ENCODE assay signal across 8 cellular contexts in genomic region chr7:42237162-42237821, GRCh38. TPM values are rescaled to one million over a fixed set of nuclear protein-coding genes. Genes with fewer than 3 reads are reported as not detected.
DNase-seq lines count a peak whose midpoint lies in the region; ATAC-seq and TF ChIP-seq lines count a peak whose summit lies in the region.

GLI3 (minus strand) TSS chr7:42237209; CDS start chr7:42223253, 13,956 bp downstream.

- H3K9me3 Mint-ChIP-seq in activated naive CD8-positive, alpha-beta T cell (ENCODE audit: low read depth), result no peaks in the 10 kb centered on the region
- peaks cover 5% of the 10 kb centered on the region for H3K9me3 Mint-ChIP-seq in glutamatergic neuron (ENCODE audit: unreplicated experiment)

- H3K4me3 ChIP-seq in neutrophil (ENCODE audit: low read depth in 1 of 2, low read length in 1 of 2), result peak within 1 kb of the TSS; percentile 23 to 51

- H3K4me3 Mint-ChIP-seq in activated naive CD8-positive, alpha-beta T cell, result peak within 1 kb of the TSS; percentile 81
- peak within 1 kb of the TSS; percentile 86 for H3K4me3 Mint-ChIP-seq in glutamatergic neuron (ENCODE audit: unreplicated experiment)

- H3K36me3 ChIP-seq in neutrophil, result no peaks in the 10 kb centered on the region

- no peak within 1 kb of the TSS for H3K27ac Mint-ChIP-seq in activated naive CD8-positive, alpha-beta T cell
- no peak within 1 kb of the TSS for H3K27ac Mint-ChIP-seq in glutamatergic neuron (ENCODE audit: unreplicated experiment)

- TF ChIP-seq CTCF in glutamatergic neuron (IDR thresholded peaks at IDR 0.05; ENCODE audit: partially characterized antibody, unreplicated experiment), result no peak
- no peak for TF ChIP-seq CTCF in neutrophil (IDR thresholded peaks at IDR 0.05)

- H3K27me3 Mint-ChIP-seq in activated naive CD8-positive, alpha-beta T cell, result peaks cover 43% of the 10 kb centered on the region
- H3K27me3 Mint-ChIP-seq in glutamatergic neuron (ENCODE audit: unreplicated experiment), result peaks cover 12% of the 10 kb centered on the region

- H3K4me1 Mint-ChIP-seq in activated naive CD8-positive, alpha-beta T cell (ENCODE audit: low read depth), result peaks cover 13% of the 10 kb centered on the region
- peaks cover 9% of the 10 kb centered on the region for H3K4me1 Mint-ChIP-seq in glutamatergic neuron (ENCODE audit: low read depth, unreplicated experiment)

- ATAC-seq in GM21619 (IDR thresholded peaks at IDR 0.05; ENCODE audit: unreplicated experiment), result peak; percentile 63

- peaks cover 4 to 5% of the 10 kb centered on the region in 2 experiments for H3K4me1 ChIP-seq in neutrophil (ENCODE audit: control insufficient read depth in 1 of 2, insufficient read depth in 1 of 2, low read depth in 1 of 2, low read length in 1 of 2)

- H3K36me3 Mint-ChIP-seq in activated naive CD8-positive, alpha-beta T cell, result no peaks in the 10 kb centered on the region
- H3K36me3 Mint-ChIP-seq in glutamatergic neuron (ENCODE audit: unreplicated experiment), result no peaks in the 10 kb centered on the region

- no peak within 1 kb of the TSS for H3K27ac ChIP-seq in neutrophil

- H3K27me3 ChIP-seq in neutrophil, result peaks cover 100% of the 10 kb centered on the region

- H3K9me3 ChIP-seq in neutrophil, result no peaks in the 10 kb centered on the region

- DNase-seq in DMS79 treated with DMSO at 0.1 percent for 48 hours (lab: John Stamatoyannopoulos, UW), result peak; percentile 9
- DNase-seq in DMS79 (lab: John Stamatoyannopoulos, UW), result no peak
- peak; percentile 93 for DNase-seq in LHCN-M2 (ENCODE audit: low read depth)
- peak; percentile 48 for DNase-seq in glutamatergic neuron
- no peak for DNase-seq in NCI-H526 treated with DMSO at 0.1 percent for 48 hours (lab: John Stamatoyannopoulos, UW)

RNA-seq across cellular contexts. Expression of gene GLI3, which starts in this region (rescaled TPM):
- 2.6 and 4.4 TPM in 2 replicates for total RNA-seq in LHCN-M2 (2014; rRNA removed)
- polyA plus RNA-seq in LHCN-M2 (2012), result 3.4 TPM
- total RNA-seq in glutamatergic neuron (ENCODE audit: unreplicated experiment), result 2.9 TPM

Comparison
In these comparisons a context has a peak if more than half of its experiments do, and no peak if none do; other contexts are left out.
1. DNase-seq: peak in DMS79 treated with DMSO at 0.1 percent for 48 hours (single experiment), LHCN-M2 (single experiment) and glutamatergic neuron (single experiment); none in DMS79 (single experiment) and NCI-H526 treated with DMSO at 0.1 percent for 48 hours (single experiment).